In genomic region chrX:48894891-48895290, GRCh38 we compare ENCODE assay signal across 1 cellular context.
TF ChIP-seq lines count a peak whose summit lies in the region.

No MANE protein-coding gene starts in this region.

TF ChIP-seq in H1, 55 proteins besides CTCF, POLR2A, EP300 and RAD21:
- TF ChIP-seq SIN3A (conservative IDR thresholded peaks at IDR 0.05 in 1 of 2, IDR thresholded peaks at IDR 0.05 in 1 of 2; ENCODE audit: low read depth in 1 of 2, low read length in 2 of 2): no peak
- TF ChIP-seq CHD1 (IDR thresholded peaks at IDR 0.05; ENCODE audit: low read depth, low read length): no peak
- no peak for TF ChIP-seq EZH2 (IDR thresholded peaks at IDR 0.05; ENCODE audit: low read depth, low read length, severe bottlenecking)
- TF ChIP-seq KDM4A (IDR thresholded peaks at IDR 0.05; ENCODE audit: low read depth, low read length, severe bottlenecking): no peak
